ENCODE assay signal across 10 cellular contexts in genomic region chr22:17774928-17775675, GRCh38. TPM values are rescaled to one million over a fixed set of nuclear protein-coding genes. Genes with fewer than 3 reads are reported as not detected.
DNase-seq lines count a peak whose midpoint lies in the region; ATAC-seq and TF ChIP-seq lines count a peak whose summit lies in the region.
"Had no signal": no experiment of that assay in that cellular context is flagged by ENCODE, and none has a peak within 500 bp of the region (broad histone marks: within the 10 kb centered on the region; RNA-seq: fewer than 3 reads in every experiment).

No MANE protein-coding gene starts in this region.

- H3K4me1 ChIP-seq in Caco-2 (peaks cover 9% of the 10 kb centered on the region; the same call in 1 of the 2 replicates), breast epithelium (peaks cover 0 to 9% of the 10 kb centered on the region in 2 donors), gastrocnemius medialis (peaks cover 9 to 12% of the 10 kb centered on the region in 2 donors), sigmoid colon (peaks cover 0 to 22% (median 15%) of the 10 kb centered on the region in 4 donors)

- H3K27ac ChIP-seq in KOPT-K1 (ENCODE audit: low read depth, low read length, poor library complexity, severe bottlenecking), result peak overlapping the region; percentile 100
- H3K27ac ChIP-seq in breast epithelium, result no peak overlapping the region
- peak overlapping the region in 1 of 4 donors; percentile 35 for H3K27ac ChIP-seq in gastrocnemius medialis
- no peak overlapping the region for H3K27ac ChIP-seq in sigmoid colon

- peak overlapping the region; percentile 60 for H3K4me3 ChIP-seq in Caco-2 (ENCODE audit: low read depth, low read length)
- peak overlapping the region in 2 of 3 donors; percentile 88 to 93 for H3K4me3 ChIP-seq in breast epithelium
- peak overlapping the region in 1 of 4 donors; percentile 75 for H3K4me3 ChIP-seq in gastrocnemius medialis
- peak overlapping the region in 2 of 4 donors; percentile 91 to 95 for H3K4me3 ChIP-seq in sigmoid colon

- no peak for ATAC-seq in gastrocnemius medialis
- ATAC-seq in HG02759 (IDR thresholded peaks at IDR 0.05; ENCODE audit: unreplicated experiment), result no peak
- no peak for ATAC-seq in HG03159 (IDR thresholded peaks at IDR 0.05; ENCODE audit: unreplicated experiment)

- in situ Hi-C loops in gastrocnemius medialis (cut with MboI; ENCODE audit: low sequenced_read_pairs in 4 of 4), result no loop called here

- no peaks in the 10 kb centered on the region for H3K9me3 Mint-ChIP-seq in Caco-2 (ENCODE audit: unreplicated experiment)
- no peaks in the 10 kb centered on the region for H3K9me3 Mint-ChIP-seq in nephron
- H3K9me3 Mint-ChIP-seq: activated naive CD4-positive, alpha-beta T cell treated with anti-CD3 and anti-CD28 coated beads, Interleukin-2, amount 50 U/mL, for 72 hours had no signal

- no TSS peak for BruUV-seq in Caco-2 (replicated peaks; lab: Mats Ljungman, UMichigan)

- peaks cover 6% of the 10 kb centered on the region for H3K4me1 Mint-ChIP-seq in Caco-2 (ENCODE audit: low read depth, unreplicated experiment)
- H3K4me1 Mint-ChIP-seq in nephron, result peaks cover 7% of the 10 kb centered on the region

- POLR2A ChIA-PET in Caco-2 (lab: Charles Lee), result no interaction called here

- H3K27me3 Mint-ChIP-seq in Caco-2 (ENCODE audit: insufficient read depth, unreplicated experiment) (no peaks in the 10 kb centered on the region), nephron (ENCODE audit: low read depth) (peaks cover 29% of the 10 kb centered on the region)

- DNase-seq in Caco-2, result no peak
- DNase-seq in breast epithelium (ENCODE audit: low spot score in 2 of 2), result no peak
- no peak for DNase-seq in gastrocnemius medialis
- DNase-seq in sigmoid colon, result no peak

- H3K9me3 ChIP-seq in Caco-2 (no peaks in the 10 kb centered on the region), KOPT-K1 (ENCODE audit: insufficient read depth, low read length, poor library complexity, severe bottlenecking) (no peaks in the 10 kb centered on the region), breast epithelium (no peaks in the 10 kb centered on the region), gastrocnemius medialis (no peaks in the 10 kb centered on the region), sigmoid colon (no peaks in the 10 kb centered on the region)
- H3K9me3 ChIP-seq: gastroesophageal sphincter had no signal

- CTCF ChIA-PET in Caco-2 (lab: Charles Lee), result no interaction called here

- TF ChIP-seq POLR2A in breast epithelium (IDR thresholded peaks at IDR 0.05), result no peak
- TF ChIP-seq POLR2A in gastrocnemius medialis (IDR thresholded peaks at IDR 0.05), result no peak
- no peak for TF ChIP-seq POLR2A in sigmoid colon (IDR thresholded peaks at IDR 0.05)

- TF ChIP-seq CTCF in Caco-2 (IDR thresholded peaks at IDR 0.05; ENCODE audit: insufficient read depth in 1 of 2, low read depth in 1 of 2, low read length in 1 of 2, severe bottlenecking in 1 of 2, unreplicated experiment in 1 of 2) (no peak), breast epithelium (IDR thresholded peaks at IDR 0.05) (no peak), nephron (IDR thresholded peaks at IDR 0.05; ENCODE audit: unreplicated experiment in 3 of 3) (no peak), gastrocnemius medialis (IDR thresholded peaks at IDR 0.05 in 4 of 5, conservative IDR thresholded peaks at IDR 0.05 in 1 of 5) (no peak), sigmoid colon (IDR thresholded peaks at IDR 0.05) (no peak)

- H3K36me3 ChIP-seq in Caco-2 (ENCODE audit: control insufficient read depth, insufficient read depth, low read length) (no peaks in the 10 kb centered on the region; the same call in 1 of the 2 replicates), KOPT-K1 (ENCODE audit: insufficient read depth, low read length) (peaks cover 25% of the 10 kb centered on the region), breast epithelium (no peaks in the 10 kb centered on the region), gastrocnemius medialis (no peaks in the 10 kb centered on the region), sigmoid colon (no peaks in the 10 kb centered on the region)
- H3K36me3 ChIP-seq: gastroesophageal sphincter had no signal

- intact Hi-C loops in Caco-2 (cut with micrococcal nuclease; ENCODE audit: unreplicated experiment) (no loop called here), breast epithelium (cut with DNase I; ENCODE audit: low total_unique reads) (no loop called here), gastrocnemius medialis (cut with DNase I; ENCODE audit: low total_unique reads) (no loop called here), sigmoid colon (cut with DNase I) (no loop called here)

- H3K27me3 ChIP-seq in Caco-2 (replicated peaks; ENCODE audit: control insufficient read depth, insufficient read depth, low read length), result no peaks in the 10 kb centered on the region
- H3K27me3 ChIP-seq in breast epithelium, result no peaks in the 10 kb centered on the region
- H3K27me3 ChIP-seq in gastrocnemius medialis, result no peaks in the 10 kb centered on the region
- H3K27me3 ChIP-seq in sigmoid colon, result no peaks in the 10 kb centered on the region

- peaks cover 12% of the 10 kb centered on the region for H3K36me3 Mint-ChIP-seq in Caco-2 (ENCODE audit: insufficient read depth, unreplicated experiment)
- H3K36me3 Mint-ChIP-seq in nephron (ENCODE audit: low read depth), result no peaks in the 10 kb centered on the region

- H3K4me3 Mint-ChIP-seq in Caco-2 (ENCODE audit: unreplicated experiment), result peak overlapping the region; percentile 75
- H3K4me3 Mint-ChIP-seq in nephron, result peak overlapping the region; percentile 65 to 81 (median 68)

- no peak for TF ChIP-seq EP300 in sigmoid colon (IDR thresholded peaks at IDR 0.05)

- H3K27ac Mint-ChIP-seq in Caco-2 (ENCODE audit: unreplicated experiment) (no peak overlapping the region), nephron (peak overlapping the region in 1 of 3 experiments; percentile 7)

- 78% methylated on average over 27 of the region's 27 CpGs for WGBS in sigmoid colon, 2 donors

RNA-seq across cellular contexts. Expression of gene BID, which starts 0.8 kb away (rescaled TPM):
- total RNA-seq in Caco-2 (2022), result 28.2 and 28.7 TPM in 2 replicates
- total RNA-seq in breast epithelium, result 10 to 100 TPM; 25.9 to 35.7 (median 29.0) TPM
- 10 to 100 TPM in 2 of 4 donors, 1 to 10 TPM in 2; 5.1 to 23.7 (median 9.8) TPM for total RNA-seq in gastrocnemius medialis
- 10 to 100 TPM in 3 of 4 donors, 1 to 10 TPM in 1; 9.7 to 28.2 (median 15.1) TPM for total RNA-seq in sigmoid colon
- 10 to 100 TPM; 24.6 to 72.1 (median 31.9) TPM for polyA plus RNA-seq in sigmoid colon
